ENCODE assay signal across 1 cellular context in the genomic region with DNA sequence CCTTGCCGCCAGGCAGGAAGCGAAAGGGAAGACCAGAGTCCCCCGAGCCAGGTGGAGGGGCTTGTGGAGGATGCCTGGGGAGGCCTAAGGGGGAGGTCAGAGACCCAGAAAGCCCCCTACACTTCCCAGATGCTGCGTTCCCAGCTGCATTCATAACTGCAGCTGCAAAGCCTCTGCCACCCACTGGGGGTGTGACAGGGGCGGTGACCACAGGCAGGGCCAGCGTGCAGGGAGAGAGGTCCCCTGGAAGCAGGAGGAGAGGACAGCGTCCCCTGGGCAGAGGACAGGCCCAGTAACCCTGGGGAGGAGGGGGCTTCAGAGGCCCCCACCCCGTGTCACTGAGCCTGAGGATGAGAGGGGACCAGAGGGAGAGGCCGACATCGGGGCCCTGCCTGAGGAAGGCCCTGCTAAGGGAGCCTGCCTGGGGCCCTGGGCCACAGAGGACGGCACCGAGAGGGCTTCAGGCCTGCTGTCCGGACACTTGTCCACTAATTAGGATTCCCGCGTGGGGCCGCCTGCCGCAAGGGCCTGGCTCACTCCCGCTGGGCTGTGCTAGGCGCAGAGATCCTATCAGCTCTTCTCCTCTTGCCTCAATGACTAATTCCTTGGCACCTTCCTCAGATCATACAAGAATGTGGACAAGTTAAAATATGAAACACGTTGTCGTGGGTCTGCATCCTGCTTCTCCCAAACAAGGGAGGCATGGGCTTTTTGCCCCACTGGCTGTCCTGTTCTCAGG.
TF ChIP-seq lines count a peak whose summit lies in the region.

No MANE protein-coding gene starts in this region.

TF ChIP-seq in HepG2, 621 proteins besides CTCF, POLR2A, EP300 and RAD21 (continued from another document):
- TF ChIP-seq, protein P1, sequence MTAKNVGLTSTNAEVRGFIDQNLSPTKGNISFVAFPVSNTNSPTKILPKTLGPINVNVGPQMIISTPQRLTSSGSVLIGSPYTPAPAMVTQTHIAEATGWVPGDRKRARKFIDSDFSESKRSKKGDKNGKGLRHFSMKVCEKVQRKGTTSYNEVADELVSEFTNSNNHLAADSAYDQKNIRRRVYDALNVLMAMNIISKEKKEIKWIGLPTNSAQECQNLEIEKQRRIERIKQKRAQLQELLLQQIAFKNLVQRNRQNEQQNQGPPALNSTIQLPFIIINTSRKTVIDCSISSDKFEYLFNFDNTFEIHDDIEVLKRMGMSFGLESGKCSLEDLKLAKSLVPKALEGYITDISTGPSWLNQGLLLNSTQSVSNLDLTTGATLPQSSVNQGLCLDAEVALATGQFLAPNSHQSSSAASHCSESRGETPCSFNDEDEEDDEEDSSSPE (CRISPR knock-in tag; IDR thresholded peaks at IDR 0.05) = no peak
